19 cellular contexts compared by ENCODE assay signal in genomic region chr2:189362283-189362682, GRCh38.
"Had no signal": no experiment of that assay in that cellular context is flagged by ENCODE, and none has a peak within 500 bp of the region (broad histone marks: within the 10 kb centered on the region; RNA-seq: fewer than 3 reads in every experiment).

No MANE protein-coding gene starts in this region.

- H3K4me3 Mint-ChIP-seq: activated B cell treated with CpG ODN at 0.5 μM for 24 hours; activated CD4-positive, alpha-beta T cell treated with anti-CD3 and anti-CD28 coated beads, Interleukin-2, amount 10 ng/mL, durations not matched to agents 24 days and 14 days; activated naive CD8-positive, alpha-beta T cell treated with anti-CD3 and anti-CD28 coated beads, Interleukin-2, amount 10 ng/mL, durations not matched to agents 7 days and 5 days; nephron progenitor cell had no signal

- H3K36me3 ChIP-seq: cardiac muscle cell, gastroesophageal sphincter, heart right ventricle, lower lobe of right lung, right lobe of liver, spleen, tibial nerve, vagina had no signal

- H3K4me1 ChIP-seq: lower lobe of right lung, right lobe of liver, spleen, tibial nerve, vagina had no signal

- H3K9me3 Mint-ChIP-seq: activated naive CD8-positive, alpha-beta T cell treated with anti-CD3 and anti-CD28 coated beads, Interleukin-2, amount 10 ng/mL, durations not matched to agents 7 days and 5 days; activated T-helper 2 cell treated with anti-CD3 and anti-CD28 coated beads, Interferon-gamma antibody, Interleukin-2, Interleukin-4, amounts not matched to agents 10 μg/mL and 5 μg/mL and 100 μg/mL, durations not matched to agents 14 hours and 24 hours and 36 hours had no signal

- H3K27ac ChIP-seq: cardiac muscle cell, heart right ventricle, lower lobe of right lung, right lobe of liver, spleen, tibial nerve, vagina had no signal

- H3K36me3 Mint-ChIP-seq: activated naive CD8-positive, alpha-beta T cell treated with anti-CD3 and anti-CD28 coated beads, Interleukin-2, amount 10 ng/mL, durations not matched to agents 7 days and 5 days had no signal

- H3K9me3 ChIP-seq: gastroesophageal sphincter, lower lobe of right lung, right lobe of liver, spleen, vagina had no signal

- H3K4me3 ChIP-seq: cardiac muscle cell, gastroesophageal sphincter, heart right ventricle, lower lobe of right lung, right lobe of liver, spleen, tibial nerve, vagina had no signal

- H3K27me3 Mint-ChIP-seq: activated B cell treated with CpG ODN at 0.5 μM for 24 hours; activated CD4-positive, alpha-beta T cell treated with anti-CD3 and anti-CD28 coated beads, Interleukin-2, amount 10 ng/mL, durations not matched to agents 24 days and 14 days; activated naive CD8-positive, alpha-beta T cell treated with anti-CD3 and anti-CD28 coated beads, Interleukin-2, amount 10 ng/mL, durations not matched to agents 7 days and 5 days; progenitor cell of endocrine pancreas had no signal

- H3K27ac Mint-ChIP-seq: activated B cell treated with CpG ODN at 0.5 μM for 24 hours; activated CD4-positive, alpha-beta T cell treated with anti-CD3 and anti-CD28 coated beads, Interleukin-2, amount 10 ng/mL, durations not matched to agents 24 days and 14 days; activated naive CD8-positive, alpha-beta T cell treated with anti-CD3 and anti-CD28 coated beads, Interleukin-2, amount 10 ng/mL, durations not matched to agents 7 days and 5 days; activated T-helper 2 cell treated with anti-CD3 and anti-CD28 coated beads, Interferon-gamma antibody, Interleukin-2, Interleukin-4, amounts not matched to agents 10 μg/mL and 5 μg/mL and 100 μg/mL, durations not matched to agents 14 hours and 24 hours and 36 hours; nephron progenitor cell; progenitor cell of endocrine pancreas had no signal

- H3K27me3 ChIP-seq: cardiac muscle cell, gastroesophageal sphincter, heart right ventricle, right lobe of liver, spleen, tibial nerve, vagina had no signal

- DNase-seq: activated B cell treated with CpG ODN at 0.5 μM for 24 hours; activated CD4-positive, alpha-beta T cell treated with anti-CD3 and anti-CD28 coated beads, Interleukin-2, amount 10 ng/mL, durations not matched to agents 24 days and 14 days; activated naive CD8-positive, alpha-beta T cell treated with anti-CD3 and anti-CD28 coated beads, Interleukin-2, amount 10 ng/mL, durations not matched to agents 7 days and 5 days; activated T-cell treated with anti-CD3 and anti-CD28 coated beads for 4 hours; erythroblast; heart right ventricle; left colon; lower lobe of right lung; nephron progenitor cell; occipital lobe; right lobe of liver; spleen; SW 1271 had no signal

- H3K4me1 Mint-ChIP-seq: activated B cell treated with CpG ODN at 0.5 μM for 24 hours; activated naive CD8-positive, alpha-beta T cell treated with anti-CD3 and anti-CD28 coated beads, Interleukin-2, amount 10 ng/mL, durations not matched to agents 7 days and 5 days; nephron progenitor cell had no signal

- ATAC-seq: gastroesophageal sphincter, left colon, lower lobe of right lung, right lobe of liver had no signal
